1 cellular context compared by ENCODE assay signal in genomic region chr6:89471287-89471867, GRCh38.
TF ChIP-seq lines count a peak whose summit lies in the region.

No MANE protein-coding gene starts in this region.

TF ChIP-seq in WTC11, 78 proteins besides CTCF, POLR2A, EP300 and RAD21 (continued from another document):
- TF ChIP-seq, protein P1, sequence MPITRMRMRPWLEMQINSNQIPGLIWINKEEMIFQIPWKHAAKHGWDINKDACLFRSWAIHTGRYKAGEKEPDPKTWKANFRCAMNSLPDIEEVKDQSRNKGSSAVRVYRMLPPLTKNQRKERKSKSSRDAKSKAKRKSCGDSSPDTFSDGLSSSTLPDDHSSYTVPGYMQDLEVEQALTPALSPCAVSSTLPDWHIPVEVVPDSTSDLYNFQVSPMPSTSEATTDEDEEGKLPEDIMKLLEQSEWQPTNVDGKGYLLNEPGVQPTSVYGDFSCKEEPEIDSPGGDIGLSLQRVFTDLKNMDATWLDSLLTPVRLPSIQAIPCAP (CRISPR knock-in tag; IDR thresholded peaks at IDR 0.05): no peak
- TF ChIP-seq, protein P2, sequence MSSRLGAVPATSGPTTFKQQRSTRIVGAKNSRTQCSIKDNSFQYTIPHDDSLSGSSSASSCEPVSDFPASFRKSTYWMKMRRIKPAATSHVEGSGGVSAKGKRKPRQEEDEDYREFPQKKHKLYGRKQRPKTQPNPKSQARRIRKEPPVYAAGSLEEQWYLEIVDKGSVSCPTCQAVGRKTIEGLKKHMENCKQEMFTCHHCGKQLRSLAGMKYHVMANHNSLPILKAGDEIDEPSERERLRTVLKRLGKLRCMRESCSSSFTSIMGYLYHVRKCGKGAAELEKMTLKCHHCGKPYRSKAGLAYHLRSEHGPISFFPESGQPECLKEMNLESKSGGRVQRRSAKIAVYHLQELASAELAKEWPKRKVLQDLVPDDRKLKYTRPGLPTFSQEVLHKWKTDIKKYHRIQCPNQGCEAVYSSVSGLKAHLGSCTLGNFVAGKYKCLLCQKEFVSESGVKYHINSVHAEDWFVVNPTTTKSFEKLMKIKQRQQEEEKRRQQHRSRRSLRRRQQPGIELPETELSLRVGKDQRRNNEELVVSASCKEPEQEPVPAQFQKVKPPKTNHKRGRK (CRISPR knock-in tag; IDR thresholded peaks at IDR 0.05; ENCODE audit: borderline replicate concordance): no peak
- no peak for TF ChIP-seq ZBTB43 (CRISPR knock-in tag; IDR thresholded peaks at IDR 0.05)
- TF ChIP-seq, protein P3, sequence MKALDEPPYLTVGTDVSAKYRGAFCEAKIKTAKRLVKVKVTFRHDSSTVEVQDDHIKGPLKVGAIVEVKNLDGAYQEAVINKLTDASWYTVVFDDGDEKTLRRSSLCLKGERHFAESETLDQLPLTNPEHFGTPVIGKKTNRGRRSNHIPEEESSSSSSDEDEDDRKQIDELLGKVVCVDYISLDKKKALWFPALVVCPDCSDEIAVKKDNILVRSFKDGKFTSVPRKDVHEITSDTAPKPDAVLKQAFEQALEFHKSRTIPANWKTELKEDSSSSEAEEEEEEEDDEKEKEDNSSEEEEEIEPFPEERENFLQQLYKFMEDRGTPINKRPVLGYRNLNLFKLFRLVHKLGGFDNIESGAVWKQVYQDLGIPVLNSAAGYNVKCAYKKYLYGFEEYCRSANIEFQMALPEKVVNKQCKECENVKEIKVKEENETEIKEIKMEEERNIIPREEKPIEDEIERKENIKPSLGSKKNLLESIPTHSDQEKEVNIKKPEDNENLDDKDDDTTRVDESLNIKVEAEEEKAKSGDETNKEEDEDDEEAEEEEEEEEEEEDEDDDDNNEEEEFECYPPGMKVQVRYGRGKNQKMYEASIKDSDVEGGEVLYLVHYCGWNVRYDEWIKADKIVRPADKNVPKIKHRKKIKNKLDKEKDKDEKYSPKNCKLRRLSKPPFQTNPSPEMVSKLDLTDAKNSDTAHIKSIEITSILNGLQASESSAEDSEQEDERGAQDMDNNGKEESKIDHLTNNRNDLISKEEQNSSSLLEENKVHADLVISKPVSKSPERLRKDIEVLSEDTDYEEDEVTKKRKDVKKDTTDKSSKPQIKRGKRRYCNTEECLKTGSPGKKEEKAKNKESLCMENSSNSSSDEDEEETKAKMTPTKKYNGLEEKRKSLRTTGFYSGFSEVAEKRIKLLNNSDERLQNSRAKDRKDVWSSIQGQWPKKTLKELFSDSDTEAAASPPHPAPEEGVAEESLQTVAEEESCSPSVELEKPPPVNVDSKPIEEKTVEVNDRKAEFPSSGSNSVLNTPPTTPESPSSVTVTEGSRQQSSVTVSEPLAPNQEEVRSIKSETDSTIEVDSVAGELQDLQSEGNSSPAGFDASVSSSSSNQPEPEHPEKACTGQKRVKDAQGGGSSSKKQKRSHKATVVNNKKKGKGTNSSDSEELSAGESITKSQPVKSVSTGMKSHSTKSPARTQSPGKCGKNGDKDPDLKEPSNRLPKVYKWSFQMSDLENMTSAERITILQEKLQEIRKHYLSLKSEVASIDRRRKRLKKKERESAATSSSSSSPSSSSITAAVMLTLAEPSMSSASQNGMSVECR (CRISPR knock-in tag; IDR thresholded peaks at IDR 0.05; ENCODE audit: borderline replicate concordance): no peak
- TF ChIP-seq, protein P4, sequence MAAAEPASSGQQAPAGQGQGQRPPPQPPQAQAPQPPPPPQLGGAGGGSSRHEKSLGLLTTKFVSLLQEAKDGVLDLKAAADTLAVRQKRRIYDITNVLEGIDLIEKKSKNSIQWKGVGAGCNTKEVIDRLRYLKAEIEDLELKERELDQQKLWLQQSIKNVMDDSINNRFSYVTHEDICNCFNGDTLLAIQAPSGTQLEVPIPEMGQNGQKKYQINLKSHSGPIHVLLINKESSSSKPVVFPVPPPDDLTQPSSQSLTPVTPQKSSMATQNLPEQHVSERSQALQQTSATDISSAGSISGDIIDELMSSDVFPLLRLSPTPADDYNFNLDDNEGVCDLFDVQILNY (CRISPR knock-in tag; IDR thresholded peaks at IDR 0.05): no peak
